Comparison of ENCODE assay signal across 28 cellular contexts in genomic region chr1:57839067-57839466, GRCh38.
DNase-seq lines count a peak whose midpoint lies in the region; ATAC-seq, FAIRE-seq and TF ChIP-seq lines count a peak whose summit lies in the region.
"Had no signal": no experiment of that assay in that cellular context is flagged by ENCODE, and none has a peak within 500 bp of the region (broad histone marks: within the 10 kb centered on the region; RNA-seq: fewer than 3 reads in every experiment).

No MANE protein-coding gene starts in this region.

- H3K4me3 ChIP-seq in AG10803 (ENCODE audit: low read length) (no peak overlapping the region), astrocyte (ENCODE audit: insufficient read depth, low read depth, low read length) (no peak overlapping the region), foreskin fibroblast (ENCODE audit: low read depth in 1 of 2, low read length in 2 of 2) (no peak overlapping the region)
- H3K4me3 ChIP-seq: body of pancreas, heart right ventricle, left lung, Peyer's patch, SJCRH30, stomach, upper lobe of left lung had no signal

- DNase-seq in AG10803 (ENCODE audit: low read depth) (peak; percentile 25), NCI-H1105 (lab: John Stamatoyannopoulos, UW) (peak; percentile 27), astrocyte (ENCODE audit: low read depth) (peak; percentile 69), foreskin fibroblast (peak; percentile 52 to 68), RWPE1 (ENCODE audit: low spot score) (no peak), SW480 (ENCODE audit: low spot score) (no peak), NCI-H2029 treated with DMSO at 0.1 percent for 48 hours (lab: John Stamatoyannopoulos, UW) (no peak)
- DNase-seq: ACHN; activated CD4-positive, alpha-beta T cell treated with anti-CD3 and anti-CD28 coated beads, Interleukin-2, amount 50 U/mL, for 1 hour; endodermal cell; heart right ventricle; IMR-90; left lung; naive thymus-derived CD4-positive, alpha-beta T cell; NCI-H446 treated with DMSO at 0.1 percent for 48 hours; Peyer's patch; right cardiac atrium; SJCRH30; stomach; upper lobe of left lung had no signal

- H3K9me3 Mint-ChIP-seq in astrocyte (ENCODE audit: unreplicated experiment) = peaks cover 6% of the 10 kb centered on the region

- H2AFZ ChIP-seq in astrocyte (ENCODE audit: low read depth, low read length) = no peak overlapping the region

- no peaks in the 10 kb centered on the region for H3K27me3 ChIP-seq in astrocyte (ENCODE audit: insufficient read depth, low read length)
- H3K27me3 ChIP-seq: body of pancreas, left lung, Peyer's patch, SJCRH30, stomach, upper lobe of left lung had no signal

- no peak overlapping the region for H3K27ac Mint-ChIP-seq in astrocyte (ENCODE audit: unreplicated experiment)
- H3K27ac Mint-ChIP-seq: activated naive CD8-positive, alpha-beta T cell; endodermal cell; naive thymus-derived CD4-positive, alpha-beta T cell; T-helper 1 cell treated with Interleukin-12 subunit alpha and Interleukin-12 subunit beta and Interleukin-4 antibody, amounts not matched to agents 30 μg/mL and 1 μg/mL, for 36 hours had no signal

- H3K9me3 ChIP-seq in astrocyte (ENCODE audit: insufficient read depth, low read depth, low read length) = no peaks in the 10 kb centered on the region
- H3K9me3 ChIP-seq: SJCRH30 had no signal

- H3K27me3 Mint-ChIP-seq in astrocyte (ENCODE audit: low read depth, unreplicated experiment) = no peaks in the 10 kb centered on the region

- H3K4me1 Mint-ChIP-seq in astrocyte (ENCODE audit: low read depth, unreplicated experiment) = peaks cover 5% of the 10 kb centered on the region
- H3K4me1 Mint-ChIP-seq: endodermal cell; naive thymus-derived CD4-positive, alpha-beta T cell had no signal

- no peak for ATAC-seq in HG02642 (IDR thresholded peaks at IDR 0.05; ENCODE audit: poor library complexity, unreplicated experiment)
- ATAC-seq: body of pancreas; heart right ventricle; left lung; naive thymus-derived CD4-positive, alpha-beta T cell; right cardiac atrium had no signal

- POLR2A ChIA-PET in RWPE1 (lab: Yijun Ruan, JAX; ENCODE audit: low non-redundant PET) = no interaction called here

- H3K27ac ChIP-seq in astrocyte (ENCODE audit: low read depth, low read length) (no peak overlapping the region), RWPE1 (no peak overlapping the region)
- H3K27ac ChIP-seq: body of pancreas, C4-2B, heart right ventricle, left lung, Peyer's patch, SJCRH30, stomach, upper lobe of left lung had no signal

- TF ChIP-seq CTCF in AG10803 (conservative IDR thresholded peaks at IDR 0.05; ENCODE audit: low read length) (no peak), astrocyte (IDR thresholded peaks at IDR 0.05; ENCODE audit: insufficient read depth, low read depth, low read length) (no peak), foreskin fibroblast (IDR thresholded peaks at IDR 0.05; ENCODE audit: low read depth, low read length) (no peak), RWPE1 (conservative IDR thresholded peaks at IDR 0.05; ENCODE audit: low read depth) (no peak)

- H3K4me1 ChIP-seq in astrocyte (ENCODE audit: insufficient read depth, low read length) = peaks cover 20% of the 10 kb centered on the region
- H3K4me1 ChIP-seq: body of pancreas, heart right ventricle, left lung, Peyer's patch, SJCRH30, stomach, upper lobe of left lung had no signal

- H3K79me2 ChIP-seq in astrocyte (ENCODE audit: insufficient read depth, low read length) = no peaks in the 10 kb centered on the region

- H3K9ac ChIP-seq in astrocyte (ENCODE audit: low read length) = no peak overlapping the region

- no peaks in the 10 kb centered on the region for H3K36me3 ChIP-seq in astrocyte (ENCODE audit: insufficient read depth, low read length)
- H3K36me3 ChIP-seq: heart right ventricle, left lung, Peyer's patch, SJCRH30, stomach, upper lobe of left lung had no signal

- CTCF ChIA-PET in RWPE1 (lab: Yijun Ruan, JAX) = no interaction called here

- no peak overlapping the region for H3K4me3 Mint-ChIP-seq in astrocyte (ENCODE audit: unreplicated experiment)
- H3K4me3 Mint-ChIP-seq: activated naive CD8-positive, alpha-beta T cell; endodermal cell; naive thymus-derived CD4-positive, alpha-beta T cell; T-helper 1 cell treated with Interleukin-12 subunit alpha and Interleukin-12 subunit beta and Interleukin-4 antibody, amounts not matched to agents 30 μg/mL and 1 μg/mL, for 36 hours had no signal

- no peaks in the 10 kb centered on the region for H3K36me3 Mint-ChIP-seq in astrocyte (ENCODE audit: low read depth, unreplicated experiment)
- H3K36me3 Mint-ChIP-seq: activated naive CD8-positive, alpha-beta T cell had no signal

- FAIRE-seq in astrocyte (lab: Jason Lieb, UNC) = no peak
- FAIRE-seq: colon, D721Med, H1 had no signal

- H3K4me2 ChIP-seq in astrocyte (ENCODE audit: low read length) = no peak overlapping the region

- H4K20me1 ChIP-seq in astrocyte (ENCODE audit: insufficient read depth, low read length) = no peaks in the 10 kb centered on the region

Comparison
In these comparisons a context has a peak if more than half of its experiments do, and no peak if none do; other contexts are left out.
1. DNase-seq: peak in AG10803 (single experiment), NCI-H1105 (single experiment), astrocyte (single experiment) and foreskin fibroblast (2 of 2); none in RWPE1 (single experiment), SW480 (single experiment) and NCI-H2029 treated with DMSO at 0.1 percent for 48 hours (single experiment).